In the genomic region with DNA sequence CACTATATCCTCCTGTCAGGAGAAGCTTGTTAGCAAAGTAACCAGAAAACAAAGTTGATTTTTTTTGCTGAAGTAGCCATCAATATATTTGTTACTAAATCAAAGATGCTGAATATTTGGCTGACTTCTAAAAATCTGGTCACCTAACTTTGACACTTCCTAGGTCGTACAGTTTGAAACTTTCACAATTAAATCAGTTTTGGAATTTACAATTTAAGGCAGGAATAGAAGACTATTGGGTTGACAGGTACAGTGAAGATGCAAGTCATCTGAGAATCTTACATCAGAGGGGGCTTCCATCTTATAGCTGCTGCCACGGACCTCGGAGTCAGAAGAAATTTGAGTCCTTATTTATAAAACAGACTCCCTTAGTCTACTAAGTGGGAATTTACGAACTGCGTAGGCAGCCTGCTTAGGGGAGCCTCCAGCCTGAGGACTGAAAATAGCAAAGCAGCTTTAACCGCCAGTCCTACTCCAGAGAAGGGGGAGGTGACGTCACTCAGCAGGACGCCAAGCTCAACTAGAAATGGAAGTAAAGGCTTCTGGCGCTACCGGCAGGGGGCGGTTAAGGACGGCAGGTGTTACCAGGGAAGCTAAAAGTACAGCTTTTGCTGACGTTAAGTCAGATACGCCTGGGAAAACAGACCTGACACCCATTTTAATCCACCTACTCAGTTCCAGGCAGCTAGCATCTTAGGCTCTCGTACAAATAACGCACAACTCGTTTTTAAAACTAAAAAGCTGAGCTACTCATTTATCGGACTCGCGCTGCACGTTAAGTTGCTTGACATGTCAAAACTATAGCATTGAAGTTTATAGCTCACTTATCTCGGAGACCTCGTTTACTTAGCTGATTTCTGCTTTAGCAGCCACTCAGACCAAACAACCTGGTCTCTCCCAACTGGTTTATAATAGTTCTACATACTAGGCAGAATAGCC, we compare ENCODE assay signal across 1 cellular context.
A peak's percentile ranks its signal among the peaks of the same experiment; 100 is the strongest.
TF ChIP-seq lines count a peak whose summit lies in the region.

No MANE protein-coding gene starts in this region.

TF ChIP-seq in HEK293, 187 proteins besides CTCF, POLR2A, EP300 and RAD21 (continued from another document):
- TF ChIP-seq ZNF449 (tag by site-specific recombination; IDR thresholded peaks at IDR 0.05) (0 out of 2 replicates have a peak, but pooled peaks have one; percentile 12), ZNF692 (tag by site-specific recombination; IDR thresholded peaks at IDR 0.05) (peak; percentile 48; the same call in 1 of the 2 replicates), ZBTB7A (tag by site-specific recombination; IDR thresholded peaks at IDR 0.05; ENCODE audit: low read depth) (peak; percentile 47; the same call in 1 of the 2 replicates), ZNF16 (tag by site-specific recombination; IDR thresholded peaks at IDR 0.05; ENCODE audit: low read depth) (no peak), KLF9 (tag by site-specific recombination; IDR thresholded peaks at IDR 0.05; ENCODE audit: low read depth) (0 out of 2 replicates have a peak, but pooled peaks have one; percentile 39), ZBTB17 (tag by site-specific recombination; IDR thresholded peaks at IDR 0.05) (peak; percentile 45; the same call in 1 of the 2 replicates), ZSCAN5A (tag by site-specific recombination; IDR thresholded peaks at IDR 0.05) (no peak), ZNF654 (tag by site-specific recombination; IDR thresholded peaks at IDR 0.05; ENCODE audit: low read depth) (peak; percentile 36), PRDM6 (tag by site-specific recombination; IDR thresholded peaks at IDR 0.05) (peak; percentile 35; the same call in 1 of the 2 replicates), ATF2 (tag by site-specific recombination; IDR thresholded peaks at IDR 0.05; ENCODE audit: low read depth) (peak; percentile 99), ZBTB8A (tag by site-specific recombination; IDR thresholded peaks at IDR 0.05) (no peak; the same call in 1 of the 2 replicates), YY1 (tag by site-specific recombination; IDR thresholded peaks at IDR 0.05) (peak; percentile 49; the same call in 1 of the 2 replicates), ZNF266 (tag by site-specific recombination; IDR thresholded peaks at IDR 0.05; ENCODE audit: low read depth) (no peak), ZBTB48 (tag by site-specific recombination; IDR thresholded peaks at IDR 0.05) (0 out of 2 replicates have a peak, but pooled peaks have one; percentile 33), ZFHX2 (tag by site-specific recombination; conservative IDR thresholded peaks at IDR 0.05) (peak; percentile 60), MZF1 (tag by site-specific recombination; IDR thresholded peaks at IDR 0.05; ENCODE audit: borderline replicate concordance) (no peak; the same call in 1 of the 2 replicates)
- TF ChIP-seq, protein P1, sequence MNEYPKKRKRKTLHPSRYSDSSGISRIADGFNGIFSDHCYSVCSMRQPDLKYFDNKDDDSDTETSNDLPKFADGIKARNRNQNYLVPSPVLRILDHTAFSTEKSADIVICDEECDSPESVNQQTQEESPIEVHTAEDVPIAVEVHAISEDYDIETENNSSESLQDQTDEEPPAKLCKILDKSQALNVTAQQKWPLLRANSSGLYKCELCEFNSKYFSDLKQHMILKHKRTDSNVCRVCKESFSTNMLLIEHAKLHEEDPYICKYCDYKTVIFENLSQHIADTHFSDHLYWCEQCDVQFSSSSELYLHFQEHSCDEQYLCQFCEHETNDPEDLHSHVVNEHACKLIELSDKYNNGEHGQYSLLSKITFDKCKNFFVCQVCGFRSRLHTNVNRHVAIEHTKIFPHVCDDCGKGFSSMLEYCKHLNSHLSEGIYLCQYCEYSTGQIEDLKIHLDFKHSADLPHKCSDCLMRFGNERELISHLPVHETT (tag by site-specific recombination; IDR thresholded peaks at IDR 0.05) = peak; percentile 72
- TF ChIP-seq, protein P2, sequence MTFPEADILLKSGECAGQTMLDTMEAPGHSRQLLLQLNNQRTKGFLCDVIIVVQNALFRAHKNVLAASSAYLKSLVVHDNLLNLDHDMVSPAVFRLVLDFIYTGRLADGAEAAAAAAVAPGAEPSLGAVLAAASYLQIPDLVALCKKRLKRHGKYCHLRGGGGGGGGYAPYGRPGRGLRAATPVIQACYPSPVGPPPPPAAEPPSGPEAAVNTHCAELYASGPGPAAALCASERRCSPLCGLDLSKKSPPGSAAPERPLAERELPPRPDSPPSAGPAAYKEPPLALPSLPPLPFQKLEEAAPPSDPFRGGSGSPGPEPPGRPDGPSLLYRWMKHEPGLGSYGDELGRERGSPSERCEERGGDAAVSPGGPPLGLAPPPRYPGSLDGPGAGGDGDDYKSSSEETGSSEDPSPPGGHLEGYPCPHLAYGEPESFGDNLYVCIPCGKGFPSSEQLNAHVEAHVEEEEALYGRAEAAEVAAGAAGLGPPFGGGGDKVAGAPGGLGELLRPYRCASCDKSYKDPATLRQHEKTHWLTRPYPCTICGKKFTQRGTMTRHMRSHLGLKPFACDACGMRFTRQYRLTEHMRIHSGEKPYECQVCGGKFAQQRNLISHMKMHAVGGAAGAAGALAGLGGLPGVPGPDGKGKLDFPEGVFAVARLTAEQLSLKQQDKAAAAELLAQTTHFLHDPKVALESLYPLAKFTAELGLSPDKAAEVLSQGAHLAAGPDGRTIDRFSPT (tag by site-specific recombination; IDR thresholded peaks at IDR 0.05) = no peak
